15 cellular contexts compared by ENCODE assay signal in genomic region chr17:43695968-43696865, GRCh38. TPM values are rescaled to one million over a fixed set of nuclear protein-coding genes. Genes with fewer than 3 reads are reported as not detected.
DNase-seq lines count a peak whose midpoint lies in the region; ATAC-seq and TF ChIP-seq lines count a peak whose summit lies in the region.
"Had no signal": no experiment of that assay in that cellular context is flagged by ENCODE, and none has a peak within 500 bp of the region (broad histone marks: within the 10 kb centered on the region; RNA-seq: fewer than 3 reads in every experiment).

No MANE protein-coding gene starts in this region.

- H3K27ac ChIP-seq in RWPE1, result no peak overlapping the region
- H3K27ac ChIP-seq: C4-2B, esophagus squamous epithelium, vagina had no signal

- H3K27me3 Mint-ChIP-seq in neural crest cell (ENCODE audit: low read depth), result no peaks in the 10 kb centered on the region

- DNase-seq in AG09309 (ENCODE audit: low read depth), result no peak
- DNase-seq in NCI-H2227 (lab: John Stamatoyannopoulos, UW; ENCODE audit: unreplicated experiment), result peak; percentile 56
- DNase-seq in fibroblast of gingiva (ENCODE audit: low read depth), result peak; percentile 80
- DNase-seq in neural crest cell (ENCODE audit: low read depth, low spot score), result no peak
- DNase-seq in SHP77 treated with DMSO at 0.1 percent for 48 hours (lab: John Stamatoyannopoulos, UW), result no peak
- DNase-seq in RWPE1 (ENCODE audit: low spot score), result no peak
- DNase-seq in effector CD8-positive, alpha-beta T cell (lab: John Stamatoyannopoulos, UW), result no peak
- DNase-seq: activated CD4-positive, alpha-beta T cell treated with anti-CD3 and anti-CD28 coated beads for 4 hours; caudate nucleus; esophagus squamous epithelium; GDM1; stimulated activated CD4-positive, alpha-beta T cell treated with anti-CD3 and anti-CD28 coated beads, Interleukin-15, amount 100 ng/mL, for 24 hours had no signal

- H3K36me3 Mint-ChIP-seq in neural crest cell (ENCODE audit: low read depth), result no peaks in the 10 kb centered on the region

- no peak overlapping the region for H3K4me3 ChIP-seq in AG09309 (ENCODE audit: control insufficient read depth, low read depth, low read length)
- H3K4me3 ChIP-seq: esophagus squamous epithelium, vagina had no signal

- POLR2A ChIA-PET in RWPE1 (lab: Yijun Ruan, JAX; ENCODE audit: low non-redundant PET), result no interaction called here

- ATAC-seq in GM18511 (IDR thresholded peaks at IDR 0.05; ENCODE audit: unreplicated experiment), result no peak

- CTCF ChIA-PET in RWPE1 (lab: Yijun Ruan, JAX), result interaction anchor here (0.6 to 10.8 kb wide), 2 partner anchors 64 to 182 kb away, joined by 3 to 181 read pairs; partner anchors contain the start of gene SOST

- H3K27ac Mint-ChIP-seq in neural crest cell (ENCODE audit: unreplicated experiment), result peak overlapping the region; percentile 44

- no peaks in the 10 kb centered on the region for H3K9me3 Mint-ChIP-seq in neural crest cell

- peak; percentile 17 for TF ChIP-seq CTCF in AG09309 (IDR thresholded peaks at IDR 0.05; ENCODE audit: control insufficient read depth, insufficient read depth, low read depth, low read length, missing control alignments)
- TF ChIP-seq CTCF in neural crest cell (conservative IDR thresholded peaks at IDR 0.05), result no peak
- no peak for TF ChIP-seq CTCF in RWPE1 (conservative IDR thresholded peaks at IDR 0.05; ENCODE audit: low read depth)

- H3K4me1 Mint-ChIP-seq in neural crest cell, result peaks cover 23% of the 10 kb centered on the region

- H3K4me3 Mint-ChIP-seq in neural crest cell, result peak overlapping the region; percentile 23

RNA-seq across cellular contexts. Expression of gene MEOX1, which starts 34.5 kb away (rescaled TPM):
- total RNA-seq in neural crest cell, result 1.1 and 1.7 TPM in 2 replicates

Comparison
In these comparisons a context has a peak if more than half of its experiments do, and no peak if none do; other contexts are left out.
1. DNase-seq: peak in NCI-H2227 (single experiment) and fibroblast of gingiva (single experiment); none in AG09309 (single experiment), neural crest cell (single experiment), SHP77 treated with DMSO at 0.1 percent for 48 hours (single experiment), RWPE1 (single experiment) and effector CD8-positive, alpha-beta T cell (single experiment).